In genomic region chr5:151587796-151588606, GRCh38 we compare ENCODE assay signal across 15 cellular contexts. TPM values are rescaled to one million over a fixed set of nuclear protein-coding genes. Genes with fewer than 3 reads are reported as not detected.
"Had no signal": no experiment of that assay in that cellular context is flagged by ENCODE, and none has a peak within 500 bp of the region (broad histone marks: within the 10 kb centered on the region; RNA-seq: fewer than 3 reads in every experiment).

No MANE protein-coding gene starts in this region.

- H3K9me3 Mint-ChIP-seq: activated naive CD8-positive, alpha-beta T cell treated with anti-CD3 and anti-CD28 coated beads for 36 hours had no signal

- H3K27me3 ChIP-seq: gastroesophageal sphincter, neutrophil, tibial artery had no signal

- H3K27me3 Mint-ChIP-seq: activated CD4-positive, alpha-beta memory T cell treated with anti-CD3 and anti-CD28 coated beads for 36 hours; activated naive CD8-positive, alpha-beta T cell treated with anti-CD3 and anti-CD28 coated beads for 36 hours had no signal

- H3K4me3 ChIP-seq: gastroesophageal sphincter, smooth muscle cell, tibial artery had no signal

- H3K27ac Mint-ChIP-seq: activated CD4-positive, alpha-beta memory T cell treated with anti-CD3 and anti-CD28 coated beads for 36 hours; activated naive CD8-positive, alpha-beta T cell treated with anti-CD3 and anti-CD28 coated beads for 36 hours; mesothelial cell of epicardium had no signal

- H3K4me3 Mint-ChIP-seq: activated CD4-positive, alpha-beta memory T cell treated with anti-CD3 and anti-CD28 coated beads for 36 hours; activated naive CD8-positive, alpha-beta T cell treated with anti-CD3 and anti-CD28 coated beads for 36 hours; mesothelial cell of epicardium had no signal

- H3K4me1 ChIP-seq: gastroesophageal sphincter, tibial artery had no signal

- H3K36me3 Mint-ChIP-seq: activated CD4-positive, alpha-beta memory T cell treated with anti-CD3 and anti-CD28 coated beads for 36 hours; activated naive CD8-positive, alpha-beta T cell treated with anti-CD3 and anti-CD28 coated beads for 36 hours; mesothelial cell of epicardium had no signal

- H3K27ac ChIP-seq: gastroesophageal sphincter, neutrophil, tibial artery had no signal

- H3K9me3 ChIP-seq: gastroesophageal sphincter, neutrophil, tibial artery had no signal

- H3K36me3 ChIP-seq: gastroesophageal sphincter, neutrophil, tibial artery had no signal

- ATAC-seq: gastroesophageal sphincter, right cardiac atrium had no signal

- H3K4me2 ChIP-seq: smooth muscle cell had no signal

- DNase-seq: activated CD4-positive, alpha-beta memory T cell treated with anti-CD3 and anti-CD28 coated beads for 36 hours; activated gamma-delta T cell treated with Interleukin-2 at 50 U/mL for 16 hours; activated naive CD8-positive, alpha-beta T cell treated with anti-CD3 and anti-CD28 coated beads for 36 hours; activated T-cell treated with anti-CD3 and anti-CD28 coated beads, Interleukin-2, amount 50 U/mL, for 48 hours; anterior cingulate cortex; dorsolateral prefrontal cortex; kidney; right cardiac atrium; tibial artery had no signal

RNA-seq across cellular contexts. Expression of gene FAT2, which starts 3.1 kb away (rescaled TPM):
- total RNA-seq: activated CD4-positive, alpha-beta memory T cell treated with anti-CD3 and anti-CD28 coated beads for 36 hours; activated naive CD8-positive, alpha-beta T cell treated with anti-CD3 and anti-CD28 coated beads for 36 hours; T-helper 2 cell treated with Interferon-gamma antibody and Interleukin-4, amounts not matched to agents 100 ng/mL and 5 ng/mL, for 36 hours had no signal
- polyA plus RNA-seq: fibroblast of lung had no signal
